Comparison of ENCODE assay signal across 27 cellular contexts in genomic region chr16:87108941-87109340, GRCh38.
"Had no signal": no experiment of that assay in that cellular context is flagged by ENCODE, and none has a peak within 500 bp of the region (broad histone marks: within the 10 kb centered on the region; RNA-seq: fewer than 3 reads in every experiment).

No MANE protein-coding gene starts in this region.

- H3K27me3 ChIP-seq: ovary, vagina had no signal

- H3K9me3 Mint-ChIP-seq: stimulated activated memory B cell treated with anti-CD40 and anti-IgM and Interleukin-4, amounts not matched to agents 10 μg/mL and 1 μg/mL and 100 μg/mL, for 72 hours had no signal

- H3K9me3 ChIP-seq: gastroesophageal sphincter, ovary, vagina had no signal

- DNase-seq: activated CD4-positive, alpha-beta T cell treated with anti-CD3 and anti-CD28 coated beads for 36 hours; activated CD4-positive, CD25-positive, alpha-beta regulatory T cell; activated naive CD4-positive, alpha-beta T cell; activated T-cell treated with anti-CD3 and anti-CD28 coated beads for 4 hours; activated T-cell treated with anti-CD3 and anti-CD28 coated beads, Interleukin-2, amount 50 U/mL, for 72 hours; anterior cingulate cortex; hippocampal formation; kidney; left colon; naive B cell; nephron progenitor cell; ovary; stimulated activated CD4-positive, alpha-beta T cell treated with anti-CD3 and anti-CD28 coated beads, Interleukin-1b, Interleukin-23, amount 100 ng/mL, for 48 hours; stimulated activated CD4-positive, alpha-beta T cell treated with anti-CD3 and anti-CD28 coated beads, Interleukin-4, amount 100 ng/mL, for 4 hours; stimulated activated CD8-positive, alpha-beta memory T cell treated with anti-CD3 and anti-CD28 coated beads, Interleukin-4, amount 100 ng/mL, for 48 hours; stimulated activated naive CD8-positive, alpha-beta T cell treated with anti-CD3 and anti-CD28 coated beads, Interleukin-15, amount 100 ng/mL, for 72 hours; substantia nigra had no signal

- H3K4me3 Mint-ChIP-seq: activated CD4-positive, alpha-beta T cell treated with anti-CD3 and anti-CD28 coated beads for 36 hours; activated T-cell treated with anti-CD3 and anti-CD28 coated beads, Interleukin-2, amount 50 U/mL, for 72 hours; brain; mesothelial cell of epicardium; naive B cell; nephron progenitor cell; stimulated activated memory B cell treated with anti-CD40 and anti-IgM and Interleukin-4, amounts not matched to agents 10 μg/mL and 1 μg/mL and 100 μg/mL, for 72 hours; stimulated activated naive CD8-positive, alpha-beta T cell treated with anti-CD3 and anti-CD28 coated beads, Interleukin-15, amount 100 ng/mL, for 72 hours; type B pancreatic cell had no signal

- FAIRE-seq: endothelial cell of umbilical vein, kidney had no signal

- H3K4me1 ChIP-seq: gastroesophageal sphincter, vagina had no signal

- H3K27ac Mint-ChIP-seq: activated CD4-positive, alpha-beta T cell treated with anti-CD3 and anti-CD28 coated beads for 36 hours; activated T-cell treated with anti-CD3 and anti-CD28 coated beads, Interleukin-2, amount 50 U/mL, for 72 hours; brain; mesothelial cell of epicardium; nephron progenitor cell; progenitor cell of endocrine pancreas; stimulated activated memory B cell treated with anti-CD40 and anti-IgM and Interleukin-4, amounts not matched to agents 10 μg/mL and 1 μg/mL and 100 μg/mL, for 72 hours; stimulated activated naive CD8-positive, alpha-beta T cell treated with anti-CD3 and anti-CD28 coated beads, Interleukin-15, amount 100 ng/mL, for 72 hours; type B pancreatic cell had no signal

- H3K4me2 ChIP-seq: smooth muscle cell had no signal

- H3K4me1 Mint-ChIP-seq: activated CD4-positive, alpha-beta T cell treated with anti-CD3 and anti-CD28 coated beads for 36 hours; brain; mesothelial cell of epicardium; naive B cell; stimulated activated memory B cell treated with anti-CD40 and anti-IgM and Interleukin-4, amounts not matched to agents 10 μg/mL and 1 μg/mL and 100 μg/mL, for 72 hours; stimulated activated naive CD8-positive, alpha-beta T cell treated with anti-CD3 and anti-CD28 coated beads, Interleukin-15, amount 100 ng/mL, for 72 hours had no signal

- H3K4me3 ChIP-seq: gastroesophageal sphincter, ovary, smooth muscle cell, vagina had no signal

- H3K27ac ChIP-seq: gastroesophageal sphincter, ovary, vagina had no signal

- H3K36me3 ChIP-seq: gastroesophageal sphincter, ovary, vagina had no signal

- H3K36me3 Mint-ChIP-seq: activated naive CD4-positive, alpha-beta T cell treated with anti-CD3 and anti-CD28 coated beads, Interleukin-2, amount 50 U/mL, for 72 hours; brain; mesothelial cell of epicardium; naive B cell; stimulated activated memory B cell treated with anti-CD40 and anti-IgM and Interleukin-4, amounts not matched to agents 10 μg/mL and 1 μg/mL and 100 μg/mL, for 72 hours; type B pancreatic cell had no signal
